ENCODE assay signal across 21 cellular contexts in genomic region chr6:34506718-34507117, GRCh38. TPM values are rescaled to one million over a fixed set of nuclear protein-coding genes. Genes with fewer than 3 reads are reported as not detected.
DNase-seq lines count a peak whose midpoint lies in the region; ATAC-seq and TF ChIP-seq lines count a peak whose summit lies in the region.
"Had no signal": no experiment of that assay in that cellular context is flagged by ENCODE, and none has a peak within 500 bp of the region (broad histone marks: within the 10 kb centered on the region; RNA-seq: fewer than 3 reads in every experiment).

No MANE protein-coding gene starts in this region.

- H3K27me3 ChIP-seq in dorsolateral prefrontal cortex (no peaks in the 10 kb centered on the region), neuronal stem cell (ENCODE audit: control insufficient read depth in 3 of 3, insufficient read depth in 3 of 3, low read depth in 1 of 3, low read length in 3 of 3) (peaks cover 0 to 7% (median 0%) of the 10 kb centered on the region in 3 experiments)
- H3K27me3 ChIP-seq: Peyer's patch had no signal

- WGBS in neuronal stem cell (ENCODE audit: extremely low coverage in 2 of 2, insufficient read length in 2 of 2, insufficient replicate concordance in 1 of 2), 2 donors: no CpG with 5 or more reads among the region's 5 CpGs

- H2BK12ac ChIP-seq in neuronal stem cell (ENCODE audit: low read length): no peak overlapping the region

- H2BK15ac ChIP-seq in neuronal stem cell (ENCODE audit: low read length): no peak overlapping the region

- H3K4me1 ChIP-seq in neuronal stem cell (ENCODE audit: control insufficient read depth in 2 of 2, insufficient read depth in 1 of 2, low read depth in 1 of 2, low read length in 2 of 2): no peaks in the 10 kb centered on the region
- H3K4me1 ChIP-seq: Peyer's patch had no signal

- H3K79me1 ChIP-seq in neuronal stem cell (ENCODE audit: low read depth, low read length): no peaks in the 10 kb centered on the region

- DNase-seq in activated CD4-positive, CD25-positive, alpha-beta regulatory T cell treated with anti-CD3 and anti-CD28 coated beads, Interleukin-2, amount 50 U/mL, for 72 hours: peak; percentile 13
- DNase-seq in activated CD4-positive, CD25-positive, alpha-beta regulatory T cell (lab: John Stamatoyannopoulos, UW): no peak
- DNase-seq in dorsolateral prefrontal cortex: peak in 2 of 10 donors; percentile 18 to 23
- DNase-seq in neuronal stem cell (ENCODE audit: low spot score): no peak
- DNase-seq in effector CD8-positive, alpha-beta T cell (lab: John Stamatoyannopoulos, UW): no peak
- no peak for DNase-seq in HCEC 1CT
- DNase-seq: AML-193; GOT3; HFFc6; NCI-H1092 treated with DMSO at 0.1 percent for 48 hours; NCI-H146; NCI-H2081; NCI-H446 treated with DMSO at 0.1 percent for 48 hours; NK-92 treated with Interleukin-12 subunit alpha and Interleukin-12 subunit beta, amount 100 ng/mL, for 24 hours; Peyer's patch had no signal

- intact Hi-C loops in dorsolateral prefrontal cortex (cut with DNase I): no loop called here

- no peak overlapping the region for H3K4ac ChIP-seq in neuronal stem cell (ENCODE audit: low read length)

- H4K91ac ChIP-seq in neuronal stem cell (ENCODE audit: low read depth, low read length, poor library complexity): no peak overlapping the region

- H3K9ac ChIP-seq in neuronal stem cell (ENCODE audit: low read depth, low read length, poor library complexity): no peak overlapping the region

- H3K4me3 ChIP-seq in dorsolateral prefrontal cortex (no peak overlapping the region), neuronal stem cell (ENCODE audit: low read length in 2 of 2) (peak overlapping the region in 1 of 2 donors; percentile 46)
- H3K4me3 ChIP-seq: Peyer's patch had no signal

- H3K23ac ChIP-seq in neuronal stem cell (ENCODE audit: low read depth, low read length, poor library complexity): no peak overlapping the region

- peak overlapping the region; percentile 27 for H3K18ac ChIP-seq in neuronal stem cell (ENCODE audit: low read length)

- H2AK5ac ChIP-seq in neuronal stem cell (ENCODE audit: low read depth, low read length): no peak overlapping the region

- ATAC-seq in HG02798 (IDR thresholded peaks at IDR 0.05; ENCODE audit: poor library complexity, unreplicated experiment) (no peak), GM21723 (IDR thresholded peaks at IDR 0.05; ENCODE audit: unreplicated experiment) (no peak)
- ATAC-seq: Right ventricle myocardium inferior had no signal

- no peaks in the 10 kb centered on the region for H3K36me3 ChIP-seq in neuronal stem cell (replicated peaks in 1 of 2; ENCODE audit: control insufficient read depth in 2 of 2, insufficient read depth in 2 of 2, low read length in 2 of 2)
- H3K36me3 ChIP-seq: Peyer's patch had no signal

- no peak overlapping the region for H2AFZ ChIP-seq in neuronal stem cell (ENCODE audit: low read length)

- no peak overlapping the region for H2BK5ac ChIP-seq in neuronal stem cell (ENCODE audit: low read length)

- peak overlapping the region in 34 of 59 donors; percentile 3 to 74 (median 52) for H3K27ac ChIP-seq in dorsolateral prefrontal cortex
- H3K27ac ChIP-seq in neuronal stem cell (replicated peaks; ENCODE audit: low read length): no peak overlapping the region
- H3K27ac ChIP-seq: 22Rv1, C4-2B, HL-60, Peyer's patch had no signal

- TF ChIP-seq CTCF in dorsolateral prefrontal cortex (IDR thresholded peaks at IDR 0.05 in 54 of 56, conservative IDR thresholded peaks at IDR 0.05 in 2 of 56; ENCODE audit: low read depth in 1 of 56, partially characterized antibody in 56 of 56): no peak

- no peak overlapping the region for H3K14ac ChIP-seq in neuronal stem cell (ENCODE audit: low read length)

- no peak overlapping the region for H4K8ac ChIP-seq in neuronal stem cell (ENCODE audit: low read depth, low read length)

- no peak overlapping the region for H3K4me2 ChIP-seq in neuronal stem cell (ENCODE audit: insufficient read depth, low read length, poor library complexity, severe bottlenecking)

- H2BK120ac ChIP-seq in neuronal stem cell (ENCODE audit: low read depth, low read length): no peak overlapping the region

- H3K9me3 ChIP-seq in neuronal stem cell (replicated peaks in 1 of 2; ENCODE audit: control insufficient read depth in 2 of 2, insufficient read depth in 1 of 2, low read depth in 1 of 2, low read length in 2 of 2): peaks cover 0 to 4% of the 10 kb centered on the region in 2 donors
- H3K9me3 ChIP-seq: Peyer's patch had no signal

RNA-seq across cellular contexts. Expression of gene PACSIN1, which starts 40.8 kb away (rescaled TPM):
- 100 to 1,000 TPM in 119 of 120 experiments, 10 to 100 TPM in 1; 78.5 to 489 (median 335) TPM for total RNA-seq in dorsolateral prefrontal cortex
- polyA plus RNA-seq in neuronal stem cell (2013, experiment 1 of 2): 2.1 TPM
- polyA plus RNA-seq in neuronal stem cell (2013, experiment 2 of 2): 2.0 TPM
- total RNA-seq: HFFc6 had no signal

RNA-seq across cellular contexts. Expression of gene SPDEF, which starts 49.4 kb away (rescaled TPM):
- 1 to 10 TPM in 63 of 120 experiments, under 1 TPM in 54, not detected in 3; 0.28 to 3.0 (median 1.1) TPM for total RNA-seq in dorsolateral prefrontal cortex
- 0.18 TPM for polyA plus RNA-seq in neuronal stem cell (2013, experiment 1 of 2)
- 0.18 TPM for polyA plus RNA-seq in neuronal stem cell (2013, experiment 2 of 2)
- total RNA-seq: HFFc6, Right ventricle myocardium inferior had no signal
